33 cellular contexts compared by ENCODE assay signal in the genomic region with DNA sequence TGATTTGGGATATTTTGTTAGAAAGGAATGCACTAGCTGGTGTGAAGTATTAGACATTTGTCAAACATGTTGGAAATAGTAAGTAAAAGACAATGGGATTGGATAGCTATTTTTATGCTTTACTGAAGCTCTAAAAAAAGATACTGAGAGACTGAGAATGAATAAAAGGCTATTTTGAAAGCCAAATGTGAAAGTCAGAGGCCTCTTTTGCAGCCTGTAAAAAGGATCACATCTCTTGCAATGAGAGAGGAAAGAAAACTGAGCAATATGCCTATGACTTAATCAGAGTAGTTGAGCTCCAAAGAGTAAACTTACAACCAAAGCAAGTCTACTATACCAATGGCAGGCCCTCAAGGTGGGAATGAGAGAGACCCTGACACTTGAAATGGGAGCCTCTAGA.
"Had no signal": no experiment of that assay in that cellular context is flagged by ENCODE, and none has a peak within 500 bp of the region (broad histone marks: within the 10 kb centered on the region; RNA-seq: fewer than 3 reads in every experiment).

No MANE protein-coding gene starts in this region.

- H3K27me3 ChIP-seq: brain microvascular endothelial cell, esophagus muscularis mucosa, foreskin keratinocyte, gastrocnemius medialis, heart left ventricle had no signal

- H3K27ac ChIP-seq: brain microvascular endothelial cell, coronary artery, esophagus muscularis mucosa, foreskin keratinocyte, gastrocnemius medialis, heart left ventricle, WERI-Rb-1 had no signal

- FAIRE-seq: astrocyte, bronchial epithelial cell had no signal

- H3K27ac Mint-ChIP-seq: activated B cell treated with CpG ODN at 0.5 μM for 24 hours; activated CD4-positive, alpha-beta memory T cell treated with anti-CD3 and anti-CD28 coated beads, Interleukin-2, amount 10 ng/mL, durations not matched to agents 7 days and 5 days; activated CD4-positive, alpha-beta T cell treated with anti-CD3 and anti-CD28 coated beads for 36 hours; activated CD4-positive, alpha-beta T cell treated with anti-CD3 and anti-CD28 coated beads, Interleukin-2, amount 10 ng/mL, durations not matched to agents 7 days and 5 days; activated naive CD8-positive, alpha-beta T cell; activated T-helper 17 cell treated with anti-CD3 and anti-CD28 coated beads, Interleukin-2, amount 50 U/mL, for 72 hours; effector memory CD8-positive, alpha-beta T cell; T-helper 17 cell; T-helper 2 cell treated with Interferon-gamma antibody and Interleukin-4, amounts not matched to agents 5 μg/mL and 100 μg/mL, for 36 hours had no signal

- DNase-seq: activated B cell treated with CpG ODN at 0.5 μM for 24 hours; activated CD4-positive, alpha-beta memory T cell treated with anti-CD3 and anti-CD28 coated beads, Interleukin-2, amount 10 ng/mL, durations not matched to agents 7 days and 5 days; activated CD4-positive, alpha-beta T cell treated with anti-CD3 and anti-CD28 coated beads for 36 hours; activated CD4-positive, alpha-beta T cell treated with anti-CD3 and anti-CD28 coated beads, Interleukin-2, amount 10 ng/mL, durations not matched to agents 7 days and 5 days; activated CD4-positive, alpha-beta T cell treated with anti-CD3 and anti-CD28 coated beads, Interleukin-2, amount 50 U/mL, for 4 hours; activated effector memory CD4-positive, alpha-beta T cell treated with Interleukin-2 at 50 U/mL for 16 hours; activated gamma-delta T cell treated with Interleukin-2 at 50 U/mL for 16 hours; activated naive CD4-positive, alpha-beta T cell treated with anti-CD3 and anti-CD28 coated beads, Interleukin-2, amount 50 U/mL, for 16 hours; activated naive CD4-positive, alpha-beta T cell treated with Interleukin-2 at 50 U/mL for 16 hours; activated T-cell treated with anti-CD3 and anti-CD28 coated beads, Interleukin-2, amount 50 U/mL, for 4 hours; amniotic stem cell; anterior cingulate cortex; brain microvascular endothelial cell; dermis blood vessel endothelial cell; effector CD4-positive, alpha-beta T cell; effector memory CD8-positive, alpha-beta T cell; erythroblast; foreskin keratinocyte; gastrocnemius medialis; glutamatergic neuron; heart left ventricle; T-helper 17 cell; T1000; WERI-Rb-1 had no signal

- H3K4me3 Mint-ChIP-seq: activated B cell treated with CpG ODN at 0.5 μM for 24 hours; activated CD4-positive, alpha-beta memory T cell treated with anti-CD3 and anti-CD28 coated beads, Interleukin-2, amount 10 ng/mL, durations not matched to agents 7 days and 5 days; activated CD4-positive, alpha-beta T cell treated with anti-CD3 and anti-CD28 coated beads for 36 hours; activated CD4-positive, alpha-beta T cell treated with anti-CD3 and anti-CD28 coated beads, Interleukin-2, amount 10 ng/mL, durations not matched to agents 7 days and 5 days; activated naive CD8-positive, alpha-beta T cell; activated T-cell treated with anti-CD3 and anti-CD28 coated beads, Interleukin-2, amount 50 U/mL, for 4 hours; activated T-helper 17 cell treated with anti-CD3 and anti-CD28 coated beads, Interleukin-2, amount 50 U/mL, for 72 hours; central memory CD8-positive, alpha-beta T cell; effector memory CD8-positive, alpha-beta T cell; T-helper 17 cell; T-helper 2 cell treated with Interferon-gamma antibody and Interleukin-4, amounts not matched to agents 5 μg/mL and 100 μg/mL, for 36 hours had no signal

- H3K4me3 ChIP-seq: coronary artery, esophagus muscularis mucosa, gastrocnemius medialis, heart left ventricle had no signal

- H3K9me3 Mint-ChIP-seq: activated CD4-positive, alpha-beta memory T cell treated with anti-CD3 and anti-CD28 coated beads, Interleukin-2, amount 10 ng/mL, durations not matched to agents 7 days and 5 days had no signal

- H3K9me3 ChIP-seq: esophagus muscularis mucosa had no signal

- H3K36me3 Mint-ChIP-seq: activated naive CD8-positive, alpha-beta T cell had no signal

- H3K27me3 Mint-ChIP-seq: activated B cell treated with CpG ODN at 0.5 μM for 24 hours; activated CD4-positive, alpha-beta memory T cell treated with anti-CD3 and anti-CD28 coated beads, Interleukin-2, amount 10 ng/mL, durations not matched to agents 7 days and 5 days; activated CD4-positive, alpha-beta T cell treated with anti-CD3 and anti-CD28 coated beads, Interleukin-2, amount 10 ng/mL, durations not matched to agents 7 days and 5 days; activated naive CD8-positive, alpha-beta T cell had no signal

- ATAC-seq: activated CD4-positive, alpha-beta T cell treated with anti-CD3 and anti-CD28 coated beads for 36 hours; activated CD4-positive, CD25-positive, alpha-beta regulatory T cell treated with anti-CD3 and anti-CD28 coated beads, Interleukin-2, amount 50 U/mL, for 24 hours; activated T-cell treated with anti-CD3 and anti-CD28 coated beads, Interleukin-2, amount 50 U/mL, for 4 hours; activated T-helper 17 cell treated with anti-CD3 and anti-CD28 coated beads, Interleukin-2, amount 50 U/mL, for 72 hours; effector memory CD8-positive, alpha-beta T cell; foreskin keratinocyte; gastrocnemius medialis; heart left ventricle; T-helper 17 cell had no signal

- H3K36me3 ChIP-seq: brain microvascular endothelial cell, esophagus muscularis mucosa, gastrocnemius medialis, heart left ventricle, WERI-Rb-1 had no signal

- H3K4me1 ChIP-seq: esophagus muscularis mucosa, foreskin keratinocyte, gastrocnemius medialis, heart left ventricle had no signal

- H3K4me1 Mint-ChIP-seq: activated B cell treated with CpG ODN at 0.5 μM for 24 hours; activated CD4-positive, alpha-beta memory T cell treated with anti-CD3 and anti-CD28 coated beads, Interleukin-2, amount 10 ng/mL, durations not matched to agents 7 days and 5 days; activated CD4-positive, alpha-beta T cell treated with anti-CD3 and anti-CD28 coated beads for 36 hours; activated CD4-positive, alpha-beta T cell treated with anti-CD3 and anti-CD28 coated beads, Interleukin-2, amount 10 ng/mL, durations not matched to agents 7 days and 5 days; activated T-helper 17 cell treated with anti-CD3 and anti-CD28 coated beads, Interleukin-2, amount 50 U/mL, for 72 hours; central memory CD8-positive, alpha-beta T cell; T-helper 17 cell had no signal
